Comparison of ENCODE assay signal across 11 cellular contexts in the genomic region with DNA sequence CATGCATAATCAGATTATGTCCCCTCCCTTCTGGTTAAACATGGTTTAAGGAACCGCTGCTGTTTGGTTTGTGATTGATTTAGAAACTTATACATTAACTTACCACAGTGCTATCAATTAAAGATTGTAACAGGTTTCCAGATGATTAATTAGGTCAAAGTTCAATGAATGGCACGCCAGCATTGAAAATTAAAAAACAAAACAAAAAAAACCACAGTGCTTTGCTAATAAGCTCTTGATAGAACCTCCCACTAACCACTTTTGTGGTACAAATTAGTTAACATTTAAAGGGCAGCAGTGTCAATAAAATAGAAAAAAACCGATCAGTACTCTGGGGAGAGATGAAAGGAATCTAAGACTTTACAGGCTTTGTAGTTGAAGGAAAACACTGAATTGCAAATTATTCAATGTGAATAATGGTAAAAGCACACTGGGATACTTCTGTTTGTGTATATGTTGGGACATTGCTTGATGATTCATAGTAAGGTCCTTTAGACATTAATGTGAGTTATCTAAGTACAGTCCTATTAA. TPM values are rescaled to one million over a fixed set of nuclear protein-coding genes. Genes with fewer than 3 reads are reported as not detected.
DNase-seq lines count a peak whose midpoint lies in the region; ATAC-seq lines count a peak whose summit lies in the region.
"Had no signal": no experiment of that assay in that cellular context is flagged by ENCODE, and none has a peak within 500 bp of the region (broad histone marks: within the 10 kb centered on the region; RNA-seq: fewer than 3 reads in every experiment).

No MANE protein-coding gene starts in this region.

- H3K27ac Mint-ChIP-seq in activated T-helper 17 cell treated with anti-CD3 and anti-CD28 coated beads, Interleukin-2, amount 50 U/mL, for 72 hours = peak overlapping the region; percentile 55

- H3K27me3 Mint-ChIP-seq in activated T-helper 17 cell treated with anti-CD3 and anti-CD28 coated beads, Interleukin-2, amount 50 U/mL, for 72 hours = no peaks in the 10 kb centered on the region

- peaks cover 62% of the 10 kb centered on the region for H3K36me3 Mint-ChIP-seq in activated T-helper 17 cell treated with anti-CD3 and anti-CD28 coated beads, Interleukin-2, amount 50 U/mL, for 72 hours (ENCODE audit: low read depth)

- H3K9me3 Mint-ChIP-seq in activated T-helper 17 cell treated with anti-CD3 and anti-CD28 coated beads, Interleukin-2, amount 50 U/mL, for 72 hours = no peaks in the 10 kb centered on the region

- peak overlapping the region; percentile 30 for H3K4me3 Mint-ChIP-seq in activated T-helper 17 cell treated with anti-CD3 and anti-CD28 coated beads, Interleukin-2, amount 50 U/mL, for 72 hours

- H3K4me1 Mint-ChIP-seq in activated T-helper 17 cell treated with anti-CD3 and anti-CD28 coated beads, Interleukin-2, amount 50 U/mL, for 72 hours = peaks cover 12% of the 10 kb centered on the region

- ATAC-seq in GM18907 (IDR thresholded peaks at IDR 0.05; ENCODE audit: unreplicated experiment) (peak; percentile 78), HG02798 (IDR thresholded peaks at IDR 0.05; ENCODE audit: poor library complexity, unreplicated experiment) (peak; percentile 67), left lobe of liver (no peak), HG02623 (IDR thresholded peaks at IDR 0.05; ENCODE audit: unreplicated experiment) (no peak)
- peak; percentile 52 for ATAC-seq in activated T-helper 17 cell treated with anti-CD3 and anti-CD28 coated beads, Interleukin-2, amount 50 U/mL, for 72 hours (replicated peaks)
- ATAC-seq: heart left ventricle had no signal

- DNase-seq in renal cortical epithelial cell (ENCODE audit: low read depth) = peak; percentile 58
- DNase-seq in DMS153 (lab: John Stamatoyannopoulos, UW) = no peak
- DNase-seq in left lobe of liver (ENCODE audit: low spot score) = no peak
- DNase-seq: heart left ventricle; SIG-M5; stimulated activated CD4-positive, alpha-beta T cell treated with anti-CD3 and anti-CD28 coated beads, Interleukin-1b, Interleukin-23, amount 100 ng/mL, for 48 hours; testis had no signal

RNA-seq across cellular contexts. Expression of gene C3orf38, which starts 7.6 kb away (rescaled TPM):
- total RNA-seq in activated T-helper 17 cell treated with anti-CD3 and anti-CD28 coated beads, Interleukin-2, amount 50 U/mL, for 72 hours = 10 to 100 TPM; 29.6 to 33.3 TPM
- 26.7 and 35.3 TPM in 2 replicates for total RNA-seq in renal cortical epithelial cell
- total RNA-seq in left lobe of liver = 7.0 TPM

Comparison
In these comparisons a context has a peak if more than half of its experiments do, and no peak if none do; other contexts are left out.
1. ATAC-seq: peak in GM18907 (single experiment), HG02798 (single experiment) and activated T-helper 17 cell treated with anti-CD3 and anti-CD28 coated beads, Interleukin-2, amount 50 U/mL, for 72 hours (single experiment); none in left lobe of liver (single experiment) and HG02623 (single experiment).